ENCODE assay signal across 8 cellular contexts in genomic region chr3:9793161-9793781, GRCh38. TPM values are rescaled to one million over a fixed set of nuclear protein-coding genes. Genes with fewer than 3 reads are reported as not detected.
DNase-seq lines count a peak whose midpoint lies in the region; FAIRE-seq and TF ChIP-seq lines count a peak whose summit lies in the region.

No MANE protein-coding gene starts in this region.

- H3K27ac Mint-ChIP-seq in CD14-positive monocyte: peak overlapping the region; percentile 87 to 100 (median 99)

- no peaks in the 10 kb centered on the region for H3K9me3 ChIP-seq in HEK293 (ENCODE audit: control insufficient read depth, insufficient read depth, low read depth, low read length)

- FAIRE-seq in urothelium cell line (lab: Jason Lieb, UNC): no peak

- peaks cover 0 to 1% (median 0%) of the 10 kb centered on the region in 3 donors for H3K27me3 Mint-ChIP-seq in CD14-positive monocyte (ENCODE audit: low read depth in 3 of 3)

- H3K4me1 ChIP-seq in HEK293 (ENCODE audit: control insufficient read depth, insufficient read depth, low read length): no peaks in the 10 kb centered on the region

- peak overlapping the region; percentile 97 for H3K27ac ChIP-seq in HEK293 (ENCODE audit: extremely low read depth, low read depth, low read length)
- H3K27ac ChIP-seq in dorsolateral prefrontal cortex: peak overlapping the region; percentile 85 to 100 (median 98)

- peak overlapping the region; percentile 93 to 99 for H3K4me3 Mint-ChIP-seq in CD14-positive monocyte

- H3K4me3 ChIP-seq in HEK293 (ENCODE audit: low read depth, low read length): peak overlapping the region; percentile 83
- peak overlapping the region; percentile 62 to 100 (median 96) for H3K4me3 ChIP-seq in dorsolateral prefrontal cortex

- H3K36me3 Mint-ChIP-seq in CD14-positive monocyte: peaks cover 30 to 61% of the 10 kb centered on the region in 2 donors

- H3K36me3 ChIP-seq in HEK293 (ENCODE audit: control insufficient read depth in 2 of 2, insufficient read depth in 1 of 2, low read length in 2 of 2): peaks cover 18 to 58% of the 10 kb centered on the region in 2 experiments; a peak in 2 of 3 replicates

- peaks cover 35% of the 10 kb centered on the region for H3K4me1 Mint-ChIP-seq in CD14-positive monocyte

- POLR2A ChIA-PET in HEK293 (lab: Yijun Ruan, JAX): interaction anchor here (0.7 to 2.0 kb wide), 18 partner anchors 8 to 471 kb away, joined by 3 to 18 read pairs (median 6); partner anchors contain the start of genes BRPF1, CAMK1, CRELD1 and OGG1

- peaks cover 0 to 4% (median 0%) of the 10 kb centered on the region in 7 donors for H3K9me3 Mint-ChIP-seq in CD14-positive monocyte

- TF ChIP-seq CTCF in CD14-positive monocyte (IDR thresholded peaks at IDR 0.05) (no peak), HEK293 (tag by site-specific recombination; IDR thresholded peaks at IDR 0.05) (no peak), dorsolateral prefrontal cortex (IDR thresholded peaks at IDR 0.05 in 54 of 56, conservative IDR thresholded peaks at IDR 0.05 in 2 of 56; ENCODE audit: low read depth in 1 of 56, partially characterized antibody in 56 of 56) (no peak)

- DNase-seq in CD14-positive monocyte (ENCODE audit: low spot score) (peak; percentile 67), SKM-1 (lab: John Stamatoyannopoulos, UW; ENCODE audit: unreplicated experiment) (peak; percentile 38), dorsolateral prefrontal cortex (peak in 2 of 10 donors; percentile 6 to 24), mesenteric fat pad (ENCODE audit: low spot score) (peak; percentile 96), urothelium cell line (ENCODE audit: low spot score) (peak; percentile 23), T1000 (lab: John Stamatoyannopoulos, UW) (no peak), NCI-H82 treated with DMSO at 0.1 percent for 48 hours (lab: John Stamatoyannopoulos, UW; ENCODE audit: unreplicated experiment) (no peak)

- no peaks in the 10 kb centered on the region for H3K27me3 ChIP-seq in dorsolateral prefrontal cortex

- intact Hi-C loops in CD14-positive monocyte (cut with micrococcal nuclease) (loop anchor here (2.0 to 10.0 kb wide), 10 partner anchors 42 to 528 kb away; partner anchors contain the start of genes BRPF1 (in 2 of the 2), MTMR14 (in 2 of the 2), RPUSD3 (in 2 of the 2) and OGG1 (in 1 of the 2)), dorsolateral prefrontal cortex (cut with DNase I) (loop anchor here (2.0 to 5.0 kb wide), 4 partner anchors 42 to 139 kb away; partner anchors contain the start of genes BRPF1 (in 2 of the 2) and CRELD1 (in 1 of the 2))

- CTCF ChIA-PET in HEK293 (lab: Yijun Ruan, JAX): interaction anchor here (0.6 to 1.3 kb wide), 3 partner anchors 34 to 187 kb away, joined by 3 to 5 read pairs (median 4); no protein-coding TSS in a partner anchor

TF ChIP-seq in HEK293, 187 proteins besides CTCF, POLR2A, EP300 and RAD21 (continues in another document):
- peak; percentile 85; the same call in 1 of the 2 replicates for TF ChIP-seq ZBTB7A (tag by site-specific recombination; IDR thresholded peaks at IDR 0.05; ENCODE audit: low read depth)
- peak; percentile 4; the same call in 1 of the 2 replicates for TF ChIP-seq ELK4 (IDR thresholded peaks at IDR 0.05; ENCODE audit: borderline replicate concordance, low read depth, low read length)
- TF ChIP-seq ZIC2 (tag by site-specific recombination; IDR thresholded peaks at IDR 0.05): peak; percentile 63
- 0 out of 2 replicates have a peak, but pooled peaks have one; percentile 5 for TF ChIP-seq ZNF398 (tag by site-specific recombination; IDR thresholded peaks at IDR 0.05)
- TF ChIP-seq ZNF510 (tag by site-specific recombination; IDR thresholded peaks at IDR 0.05; ENCODE audit: insufficient replicate concordance): no peak
- TF ChIP-seq ZNF335 (tag by site-specific recombination; conservative IDR thresholded peaks at IDR 0.05): peak; percentile 78
- peak; percentile 28; the same call in 1 of the 2 replicates for TF ChIP-seq ZNF777 (tag by site-specific recombination; IDR thresholded peaks at IDR 0.05; ENCODE audit: borderline replicate concordance)
- 0 out of 2 replicates have a peak, but pooled peaks have one; percentile 8 for TF ChIP-seq ZNF518A (tag by site-specific recombination; conservative IDR thresholded peaks at IDR 0.05; ENCODE audit: low read depth)
- TF ChIP-seq ZNF221 (tag by site-specific recombination; IDR thresholded peaks at IDR 0.05; ENCODE audit: borderline replicate concordance): no peak

RNA-seq across cellular contexts. Expression of gene ARPC4, which starts 0.4 kb away (rescaled TPM):
- polyA plus RNA-seq in CD14-positive monocyte: 100 to 1,000 TPM; 389 to 390 TPM
- total RNA-seq in dorsolateral prefrontal cortex (100 to 1,000 TPM in 92 of 120 experiments, 10 to 100 TPM in 28; 82.2 to 149 (median 112) TPM), mesenteric fat pad (151 TPM)

RNA-seq across cellular contexts. Expression of gene TADA3, which starts 1.0 kb away (rescaled TPM):
- polyA plus RNA-seq in CD14-positive monocyte: 10 to 100 TPM; 36.1 to 46.9 TPM
- total RNA-seq in dorsolateral prefrontal cortex: 10 to 100 TPM; 38.3 to 82.0 (median 54.2) TPM
- 40.4 TPM for total RNA-seq in mesenteric fat pad

RNA-seq across cellular contexts. Expression of gene TTLL3, which starts 16.8 kb away (rescaled TPM):
- 1 to 10 TPM; 1.1 to 1.8 TPM for polyA plus RNA-seq in CD14-positive monocyte
- 100 to 1,000 TPM in 1 of 120 experiments, 10 to 100 TPM in 119; 35.9 to 103 (median 60.7) TPM for total RNA-seq in dorsolateral prefrontal cortex
- 31.0 TPM for total RNA-seq in mesenteric fat pad

RNA-seq across cellular contexts. Expression of gene CAMK1, which starts 23.5 kb away (rescaled TPM):
- 100 to 1,000 TPM; 118 to 137 TPM for polyA plus RNA-seq in CD14-positive monocyte
- total RNA-seq in dorsolateral prefrontal cortex (10 to 100 TPM; 23.2 to 90.8 (median 62.7) TPM), mesenteric fat pad (98.6 TPM)

RNA-seq across cellular contexts. Expression of gene OGG1, which starts 43.5 kb away (rescaled TPM):
- 10 to 100 TPM; 17.4 to 20.5 TPM for polyA plus RNA-seq in CD14-positive monocyte
- 10 to 100 TPM; 18.6 to 54.6 (median 30.3) TPM for total RNA-seq in dorsolateral prefrontal cortex
- 14.4 TPM for total RNA-seq in mesenteric fat pad

Comparison
In these comparisons a context has a peak if more than half of its experiments do, and no peak if none do; other contexts are left out.
1. DNase-seq: peak in CD14-positive monocyte (single experiment), SKM-1 (single experiment), mesenteric fat pad (single experiment) and urothelium cell line (single experiment); none in T1000 (single experiment) and NCI-H82 treated with DMSO at 0.1 percent for 48 hours (single experiment).